ENCODE assay signal across 1 cellular context in the genomic region with DNA sequence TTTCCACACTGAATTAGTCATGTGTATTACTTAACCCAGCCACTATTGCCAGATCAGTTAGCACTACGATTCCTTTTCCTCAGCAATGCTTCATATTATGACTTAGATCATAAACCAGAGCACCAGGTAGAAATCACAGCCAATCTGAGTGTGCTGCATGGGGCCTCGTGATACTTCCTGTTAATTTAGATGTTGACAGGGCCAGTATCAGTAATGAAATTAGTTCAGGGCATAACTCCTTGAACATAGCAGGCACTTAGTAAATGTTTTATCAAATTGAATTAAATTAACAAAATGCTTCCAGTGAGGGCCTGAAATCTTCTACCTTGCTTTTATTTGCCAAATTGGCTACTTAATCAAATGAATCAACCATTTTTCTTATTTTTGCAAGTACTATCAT.
TF ChIP-seq lines count a peak whose summit lies in the region.

No MANE protein-coding gene starts in this region.

TF ChIP-seq in HepG2, 621 proteins besides CTCF, POLR2A, EP300 and RAD21 (continued from another document):
- TF ChIP-seq, protein P1, sequence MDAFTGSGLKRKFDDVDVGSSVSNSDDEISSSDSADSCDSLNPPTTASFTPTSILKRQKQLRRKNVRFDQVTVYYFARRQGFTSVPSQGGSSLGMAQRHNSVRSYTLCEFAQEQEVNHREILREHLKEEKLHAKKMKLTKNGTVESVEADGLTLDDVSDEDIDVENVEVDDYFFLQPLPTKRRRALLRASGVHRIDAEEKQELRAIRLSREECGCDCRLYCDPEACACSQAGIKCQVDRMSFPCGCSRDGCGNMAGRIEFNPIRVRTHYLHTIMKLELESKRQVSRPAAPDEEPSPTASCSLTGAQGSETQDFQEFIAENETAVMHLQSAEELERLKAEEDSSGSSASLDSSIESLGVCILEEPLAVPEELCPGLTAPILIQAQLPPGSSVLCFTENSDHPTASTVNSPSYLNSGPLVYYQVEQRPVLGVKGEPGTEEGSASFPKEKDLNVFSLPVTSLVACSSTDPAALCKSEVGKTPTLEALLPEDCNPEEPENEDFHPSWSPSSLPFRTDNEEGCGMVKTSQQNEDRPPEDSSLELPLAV (CRISPR knock-in tag; conservative IDR thresholded peaks at IDR 0.05; ENCODE audit: low read depth) = no peak
- no peak for TF ChIP-seq ZBTB21 (CRISPR knock-in tag; IDR thresholded peaks at IDR 0.05)
- no peak for TF ChIP-seq E2F5 (CRISPR knock-in tag; conservative IDR thresholded peaks at IDR 0.05)
- TF ChIP-seq ZNF574 (CRISPR knock-in tag; IDR thresholded peaks at IDR 0.05) = no peak
- no peak for TF ChIP-seq SIN3A (IDR thresholded peaks at IDR 0.05; ENCODE audit: borderline replicate concordance, low read depth, low read length)
- TF ChIP-seq NKX3-1 (CRISPR knock-in tag; IDR thresholded peaks at IDR 0.05) = no peak
- no peak for TF ChIP-seq ZNF615 (CRISPR knock-in tag; IDR thresholded peaks at IDR 0.05; ENCODE audit: borderline replicate concordance)
TF ChIP-seq in HepG2: peak in this region for 0.
